20 cellular contexts compared by ENCODE assay signal in the genomic region with DNA sequence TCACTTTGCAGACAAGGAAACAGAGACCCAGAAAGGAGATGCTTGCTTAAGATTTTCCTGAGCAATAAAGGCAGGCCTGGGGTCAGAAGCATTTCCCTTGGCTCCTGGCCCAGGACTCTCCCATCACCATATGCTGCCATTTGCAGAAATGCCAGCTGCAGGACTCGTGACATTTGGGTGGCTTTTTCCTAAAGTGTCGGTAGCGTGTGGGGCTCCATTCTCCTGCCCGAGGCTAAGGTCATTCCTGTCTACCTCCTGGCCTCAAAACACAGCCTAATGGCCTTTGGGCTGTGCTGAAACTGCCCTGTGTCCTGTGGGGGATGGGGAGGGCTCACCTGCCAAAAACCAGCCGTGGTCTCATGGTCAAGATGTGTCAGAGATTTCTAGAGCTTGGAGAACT.
A peak's percentile ranks its signal among the peaks of the same experiment; 100 is the strongest.
DNase-seq lines count a peak whose midpoint lies in the region; ATAC-seq lines count a peak whose summit lies in the region.
"Had no signal": no experiment of that assay in that cellular context is flagged by ENCODE, and none has a peak within 500 bp of the region (broad histone marks: within the 10 kb centered on the region; RNA-seq: fewer than 3 reads in every experiment).

No MANE protein-coding gene starts in this region.

- peaks cover 9% of the 10 kb centered on the region for H3K4me1 Mint-ChIP-seq in T-helper 1 cell treated with Interleukin-12 subunit alpha and Interleukin-12 subunit beta and Interleukin-4 antibody, amounts not matched to agents 30 μg/mL and 1 μg/mL, for 36 hours (ENCODE audit: low read depth)
- peaks cover 17 to 19% of the 10 kb centered on the region in 2 donors for H3K4me1 Mint-ChIP-seq in effector memory CD8-positive, alpha-beta T cell (ENCODE audit: low read depth in 2 of 2)

- H3K27ac Mint-ChIP-seq in T-helper 1 cell treated with Interleukin-12 subunit alpha and Interleukin-12 subunit beta and Interleukin-4 antibody, amounts not matched to agents 30 μg/mL and 1 μg/mL, for 36 hours, result peak overlapping the region; percentile 23
- peak overlapping the region; percentile 85 to 89 for H3K27ac Mint-ChIP-seq in effector memory CD8-positive, alpha-beta T cell
- H3K27ac Mint-ChIP-seq: T-helper 2 cell treated with Interferon-gamma antibody and Interleukin-4, amounts not matched to agents 5 μg/mL and 100 μg/mL, for 36 hours had no signal

- H3K9me3 Mint-ChIP-seq in T-helper 1 cell treated with Interleukin-12 subunit alpha and Interleukin-12 subunit beta and Interleukin-4 antibody, amounts not matched to agents 30 μg/mL and 1 μg/mL, for 36 hours, result no peaks in the 10 kb centered on the region
- H3K9me3 Mint-ChIP-seq in effector memory CD8-positive, alpha-beta T cell, result no peaks in the 10 kb centered on the region
- H3K9me3 Mint-ChIP-seq: T-helper 2 cell treated with Interferon-gamma antibody and Interleukin-4, amounts not matched to agents 5 μg/mL and 100 μg/mL, for 36 hours had no signal

- ATAC-seq in effector memory CD8-positive, alpha-beta T cell (replicated peaks), result no peak
- no peak for ATAC-seq in HG03565 (IDR thresholded peaks at IDR 0.05; ENCODE audit: unreplicated experiment)
- ATAC-seq: HepG2, K562 had no signal

- no peaks in the 10 kb centered on the region for H3K27me3 Mint-ChIP-seq in T-helper 1 cell treated with Interleukin-12 subunit alpha and Interleukin-12 subunit beta and Interleukin-4 antibody, amounts not matched to agents 30 μg/mL and 1 μg/mL, for 36 hours (ENCODE audit: low read depth)
- H3K27me3 Mint-ChIP-seq in effector memory CD8-positive, alpha-beta T cell, result no peaks in the 10 kb centered on the region

- DNase-seq in T-helper 1 cell, result no peak
- DNase-seq in NCI-H1694 treated with DMSO at 0.1 percent for 48 hours (lab: John Stamatoyannopoulos, UW), result peak; percentile 23
- DNase-seq in effector memory CD8-positive, alpha-beta T cell, result no peak
- no peak for DNase-seq in T1000 (lab: John Stamatoyannopoulos, UW)
- DNase-seq in NCI-H526 treated with DMSO at 0.1 percent for 48 hours (lab: John Stamatoyannopoulos, UW), result no peak
- DNase-seq: Calu3; CD8-positive, alpha-beta memory T cell; DMS53; EL; H7; NCI-H1105; NCI-H187; NCI-H82; Peyer's patch; Right ventricle myocardium superior had no signal

- no peak overlapping the region for H3K4me3 Mint-ChIP-seq in T-helper 1 cell treated with Interleukin-12 subunit alpha and Interleukin-12 subunit beta and Interleukin-4 antibody, amounts not matched to agents 30 μg/mL and 1 μg/mL, for 36 hours
- no peak overlapping the region for H3K4me3 Mint-ChIP-seq in effector memory CD8-positive, alpha-beta T cell
- H3K4me3 Mint-ChIP-seq: T-helper 2 cell treated with Interferon-gamma antibody and Interleukin-4, amounts not matched to agents 5 μg/mL and 100 μg/mL, for 36 hours had no signal

- H3K36me3 Mint-ChIP-seq in T-helper 1 cell treated with Interleukin-12 subunit alpha and Interleukin-12 subunit beta and Interleukin-4 antibody, amounts not matched to agents 30 μg/mL and 1 μg/mL, for 36 hours (ENCODE audit: low read depth), result peaks cover 2% of the 10 kb centered on the region
- peaks cover 3% of the 10 kb centered on the region for H3K36me3 Mint-ChIP-seq in effector memory CD8-positive, alpha-beta T cell (ENCODE audit: insufficient read depth)
- H3K36me3 Mint-ChIP-seq: CD8-positive, alpha-beta memory T cell had no signal
